In genomic region chr17:63930951-63931575, GRCh38 we compare ENCODE assay signal across 1 cellular context.
TF ChIP-seq lines count a peak whose summit lies in the region.

No MANE protein-coding gene starts in this region.

TF ChIP-seq in endothelial cell of umbilical vein, 7 proteins besides CTCF, POLR2A, EP300 and RAD21:
- TF ChIP-seq EZH2 (IDR thresholded peaks at IDR 0.05; ENCODE audit: borderline replicate concordance, low read depth, low read length, severe bottlenecking) (no peak), POLR2AphosphoS5 (IDR thresholded peaks at IDR 0.05; ENCODE audit: insufficient read depth, low read depth, low read length) (no peak), GATA2 (IDR thresholded peaks at IDR 0.05; ENCODE audit: insufficient read depth, insufficient read length, low read depth, low read length) (no peak), MYC (IDR thresholded peaks at IDR 0.05; ENCODE audit: low read depth, low read length) (no peak), FOS (IDR thresholded peaks at IDR 0.05; ENCODE audit: borderline replicate concordance, insufficient read depth, low read length) (no peak)
- TF ChIP-seq, protein P1, sequence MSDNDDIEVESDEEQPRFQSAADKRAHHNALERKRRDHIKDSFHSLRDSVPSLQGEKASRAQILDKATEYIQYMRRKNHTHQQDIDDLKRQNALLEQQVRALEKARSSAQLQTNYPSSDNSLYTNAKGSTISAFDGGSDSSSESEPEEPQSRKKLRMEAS (IDR thresholded peaks at IDR 0.05; ENCODE audit: insufficient read depth, insufficient read length) = no peak
